In genomic region chr20:1323256-1323655, GRCh38 we compare ENCODE assay signal across 10 cellular contexts. TPM values are rescaled to one million over a fixed set of nuclear protein-coding genes. Genes with fewer than 3 reads are reported as not detected.
DNase-seq lines count a peak whose midpoint lies in the region; ATAC-seq and TF ChIP-seq lines count a peak whose summit lies in the region.
"Had no signal": no experiment of that assay in that cellular context is flagged by ENCODE, and none has a peak within 500 bp of the region (broad histone marks: within the 10 kb centered on the region; RNA-seq: fewer than 3 reads in every experiment).

No MANE protein-coding gene starts in this region.

- TF ChIP-seq EP300 in transverse colon (IDR thresholded peaks at IDR 0.05; ENCODE audit: low read depth): no peak

- no peak overlapping the region for H2BK12ac ChIP-seq in trophoblast cell (ENCODE audit: low read length)

- H2BK120ac ChIP-seq in trophoblast cell (ENCODE audit: insufficient read depth, low read length, poor library complexity): no peak overlapping the region

- no peak overlapping the region for H4K12ac ChIP-seq in trophoblast cell (ENCODE audit: low read depth, low read length)

- H3K79me2 ChIP-seq in trophoblast cell (ENCODE audit: control insufficient read depth, insufficient read depth, low read length, poor library complexity): peaks cover 7% of the 10 kb centered on the region

- intact Hi-C loops in cardiac septum (cut with DNase I) (no loop called here), Right ventricle myocardium inferior (cut with DNase I) (no loop called here), transverse colon (cut with DNase I; ENCODE audit: low total_unique reads) (no loop called here), aorta (cut with DNase I) (loop anchor here in 1 of 2 donors (10.0 kb wide), 1 partner anchor 1332 kb away; the partner anchor contains the start of gene NOP56)

- no peak overlapping the region for H4K91ac ChIP-seq in trophoblast cell (ENCODE audit: low read depth, low read length)

- no peak overlapping the region for H4K8ac ChIP-seq in trophoblast cell (ENCODE audit: low read depth, low read length)

- no peak overlapping the region for H3K18ac ChIP-seq in trophoblast cell (ENCODE audit: low read length)

- no peak for TF ChIP-seq CTCF in endothelial cell (IDR thresholded peaks at IDR 0.05; ENCODE audit: unreplicated experiment)
- TF ChIP-seq CTCF in transverse colon (IDR thresholded peaks at IDR 0.05): no peak

- WGBS in transverse colon (ENCODE audit: low coverage in 1 of 2), 2 donors: 60 to 76% methylated on average over 6 of the region's 6 CpGs
- WGBS in aorta, 2 donors: 59 to 60% methylated on average over 6 of the region's 6 CpGs
- WGBS in trophoblast cell (ENCODE audit: extremely low coverage, insufficient coverage, insufficient read length): no CpG with 5 or more reads among the region's 6 CpGs

- peaks cover 11% of the 10 kb centered on the region for H3K27me3 Mint-ChIP-seq in endothelial cell (ENCODE audit: unreplicated experiment)

- no peaks in the 10 kb centered on the region for H3K9me3 ChIP-seq in transverse colon
- H3K9me3 ChIP-seq in aorta (ENCODE audit: control insufficient read depth, low read length): no peaks in the 10 kb centered on the region
- H3K9me3 ChIP-seq in trophoblast cell (ENCODE audit: insufficient read depth, low read depth, low read length): no peaks in the 10 kb centered on the region

- no peak overlapping the region for H3K4ac ChIP-seq in trophoblast cell (ENCODE audit: low read depth, low read length)

- no peak overlapping the region for H3K4me2 ChIP-seq in trophoblast cell (ENCODE audit: low read length)

- H3K27me3 ChIP-seq in transverse colon: no peaks in the 10 kb centered on the region
- H3K27me3 ChIP-seq in aorta (ENCODE audit: control insufficient read depth in 1 of 2, insufficient read depth in 2 of 2, low read length in 1 of 2): no peaks in the 10 kb centered on the region
- H3K27me3 ChIP-seq in trophoblast cell (ENCODE audit: insufficient read depth, low read length): no peaks in the 10 kb centered on the region

- H3K4me3 ChIP-seq in transverse colon: no peak overlapping the region
- no peak overlapping the region for H3K4me3 ChIP-seq in aorta (ENCODE audit: low read length in 2 of 2)
- H3K4me3 ChIP-seq in trophoblast cell (ENCODE audit: low read depth, low read length): no peak overlapping the region

- H2AK5ac ChIP-seq in trophoblast cell (ENCODE audit: low read length): no peak overlapping the region

- no peak overlapping the region for H2BK5ac ChIP-seq in trophoblast cell (ENCODE audit: low read depth, low read length, poor library complexity)

- H3K14ac ChIP-seq in trophoblast cell (ENCODE audit: low read length): no peak overlapping the region

- no peaks in the 10 kb centered on the region for H3K9me3 Mint-ChIP-seq in endothelial cell (ENCODE audit: unreplicated experiment)

- H3K4me1 ChIP-seq in transverse colon: peaks cover 25 to 35% (median 30%) of the 10 kb centered on the region in 4 donors
- H3K4me1 ChIP-seq in aorta (ENCODE audit: control insufficient read depth in 1 of 2, insufficient read depth in 2 of 2, low read length in 2 of 2): no peaks in the 10 kb centered on the region
- H3K4me1 ChIP-seq in trophoblast cell (ENCODE audit: control insufficient read depth in 1 of 2, insufficient read depth in 2 of 2, low read length in 2 of 2): peaks cover 13% of the 10 kb centered on the region in 2 experiments

- H3K36me3 ChIP-seq in transverse colon: no peaks in the 10 kb centered on the region
- H3K36me3 ChIP-seq in aorta (ENCODE audit: control insufficient read depth in 1 of 2, insufficient read depth in 2 of 2, low read length in 1 of 2): no peaks in the 10 kb centered on the region
- no peaks in the 10 kb centered on the region for H3K36me3 ChIP-seq in trophoblast cell (ENCODE audit: control insufficient read depth in 1 of 2, insufficient read depth in 2 of 2, low read length in 2 of 2)

- no peaks in the 10 kb centered on the region for H3K36me3 Mint-ChIP-seq in endothelial cell (ENCODE audit: low read depth, unreplicated experiment)

- no peak overlapping the region for H3K9ac ChIP-seq in trophoblast cell (ENCODE audit: low read length)

- TF ChIP-seq POLR2A in transverse colon (IDR thresholded peaks at IDR 0.05): peak; percentile 2

- ATAC-seq in Right ventricle myocardium inferior: no peak
- no peak for ATAC-seq in aorta (ENCODE audit: low FRiP score)
- ATAC-seq in HG02840 (IDR thresholded peaks at IDR 0.05; ENCODE audit: low FRiP score, unreplicated experiment): no peak

- H3K27ac Mint-ChIP-seq in endothelial cell (ENCODE audit: unreplicated experiment): peak overlapping the region; percentile 92

- no peak overlapping the region for H2AFZ ChIP-seq in trophoblast cell (ENCODE audit: insufficient read depth, low read length, poor library complexity)

- peak; percentile 53 for DNase-seq in cardiac septum (ENCODE audit: low spot score)
- DNase-seq in Right ventricle myocardium inferior (ENCODE audit: missing footprints): no peak
- DNase-seq in endothelial cell (ENCODE audit: low spot score): no peak
- DNase-seq in myocyte (ENCODE audit: low read depth): peak; percentile 13
- DNase-seq in transverse colon: no peak
- DNase-seq in aorta: no peak
- no peak for DNase-seq in trophoblast cell
- DNase-seq: AML-193, NCI-H446 treated with DMSO at 0.1 percent for 48 hours had no signal

- no peak overlapping the region for H3K4me3 Mint-ChIP-seq in endothelial cell (ENCODE audit: unreplicated experiment)

- H3K79me1 ChIP-seq in trophoblast cell (ENCODE audit: low read length): peaks cover 10% of the 10 kb centered on the region

- in situ Hi-C loops in transverse colon (cut with MboI; ENCODE audit: low pct_ligation_motif_present in 1 of 4, low pct_unique_long_range_greater_than_20kb in 1 of 4, low sequenced_read_pairs in 3 of 4): no loop called here

- H3K27ac ChIP-seq in transverse colon: peak overlapping the region; percentile 50 to 99 (median 98)
- H3K27ac ChIP-seq in aorta (ENCODE audit: low read depth in 1 of 2, low read length in 2 of 2): no peak overlapping the region
- no peak overlapping the region for H3K27ac ChIP-seq in trophoblast cell (ENCODE audit: low read depth, low read length)

- peaks cover 46% of the 10 kb centered on the region for H3K4me1 Mint-ChIP-seq in endothelial cell (ENCODE audit: unreplicated experiment)

- no peak overlapping the region for H3K23ac ChIP-seq in trophoblast cell (ENCODE audit: low read length)

RNA-seq across cellular contexts. Expression of gene SDCBP2, which starts 5.7 kb away (rescaled TPM):
- total RNA-seq in cardiac septum: 2.7 TPM
- 1.2 TPM for total RNA-seq in Right ventricle myocardium inferior
- 10.1 TPM for total RNA-seq in endothelial cell (ENCODE audit: unreplicated experiment)
- 1.8 and 4.0 TPM in 2 replicates for total RNA-seq in myocyte
- polyA plus RNA-seq in myocyte (2012): 2.7 TPM
- 100 to 1,000 TPM; 132 to 427 (median 300) TPM for total RNA-seq in transverse colon
- 1 to 10 TPM; 5.3 to 6.9 TPM for total RNA-seq in aorta
- polyA plus RNA-seq in aorta: 10 to 100 TPM in 1 of 2 donors, 1 to 10 TPM in 1; 4.0 to 63.4 TPM
- 1.6 and 1.8 TPM in 2 replicates for polyA plus RNA-seq in trophoblast cell (2013)

RNA-seq across cellular contexts. Expression of gene SNPH, which starts 57.2 kb away (rescaled TPM):
- total RNA-seq in cardiac septum (6.9 TPM), Right ventricle myocardium inferior (8.5 TPM), endothelial cell (ENCODE audit: unreplicated experiment) (8.4 TPM), myocyte (29.4 and 36.5 TPM in 2 replicates), transverse colon (1 to 10 TPM; 2.2 to 2.6 (median 2.3) TPM), aorta (1 to 10 TPM; 4.9 to 6.2 TPM)
- 13.3 TPM for polyA plus RNA-seq in myocyte (2012)
- polyA plus RNA-seq in aorta: 1 to 10 TPM; 1.3 to 6.8 TPM
- polyA plus RNA-seq in trophoblast cell (2013): 0.32 and 0.42 TPM in 2 replicates

Comparison
In these comparisons a context has a peak if more than half of its experiments do, and no peak if none do; other contexts are left out.
1. DNase-seq: peak in cardiac septum (single experiment) and myocyte (single experiment); none in Right ventricle myocardium inferior (single experiment), endothelial cell (single experiment), transverse colon (single experiment), aorta (0 of 2) and trophoblast cell (0 of 2).
2. H3K27ac ChIP-seq: peak in transverse colon (4 of 4); none in aorta (0 of 2) and trophoblast cell (single experiment).
3. RNA of gene SDCBP2, which starts 5.7 kb away (total RNA-seq): 132 to 427 TPM in transverse colon; 10.1 TPM in endothelial cell (single experiment), 5.3 to 6.9 TPM in aorta, 2.7 TPM in cardiac septum (single experiment), 1.8 to 4.0 TPM in myocyte and 1.2 TPM in Right ventricle myocardium inferior (single experiment); every median in the first group is over 10 times any median in the second.